In the genomic region with DNA sequence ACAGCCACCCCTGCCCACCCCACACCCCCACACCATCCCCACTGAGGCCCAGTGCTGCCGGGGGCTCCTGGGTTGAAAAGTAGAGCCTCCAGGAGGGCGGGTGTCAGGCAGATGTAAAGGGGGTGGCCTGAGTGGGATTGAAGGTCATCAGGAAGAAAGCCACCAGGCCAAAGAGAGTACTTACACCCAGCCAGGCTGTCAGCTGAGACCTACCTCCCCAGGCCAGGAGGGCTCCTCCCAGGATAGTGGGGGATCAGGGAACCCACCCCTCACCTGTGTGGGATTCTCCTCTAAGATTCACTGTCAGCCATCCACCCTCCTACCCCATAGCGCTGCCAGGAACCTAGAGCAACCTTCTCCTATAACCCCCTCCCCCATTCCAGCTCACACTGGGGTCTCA, we compare ENCODE assay signal across 18 cellular contexts. TPM values are rescaled to one million over a fixed set of nuclear protein-coding genes. Genes with fewer than 3 reads are reported as not detected.
A peak's percentile ranks its signal among the peaks of the same experiment; 100 is the strongest.
DNase-seq lines count a peak whose midpoint lies in the region; ATAC-seq and TF ChIP-seq lines count a peak whose summit lies in the region.
"Had no signal": no experiment of that assay in that cellular context is flagged by ENCODE, and none has a peak within 500 bp of the region (broad histone marks: within the 10 kb centered on the region; RNA-seq: fewer than 3 reads in every experiment).

No MANE protein-coding gene starts in this region.

- peaks cover 35% of the 10 kb centered on the region for H3K4me1 Mint-ChIP-seq in osteocyte (ENCODE audit: unreplicated experiment)

- peak overlapping the region in 6 of 11 experiments; percentile 7 to 96 (median 88); a peak in 9 of 22 replicates for H3K4me2 ChIP-seq in BLaER1 treated with 17β-estradiol and CSF1 and Interleukin-3, amounts not matched to agents 10 nM and 100 nM
- no peak overlapping the region for H3K4me2 ChIP-seq in Loucy (ENCODE audit: low read depth, low read length, poor library complexity, severe bottlenecking)

- no peaks in the 10 kb centered on the region for H4K20me1 ChIP-seq in BLaER1 treated with 17β-estradiol and CSF1 and Interleukin-3, amounts not matched to agents 10 nM and 100 nM
- no peaks in the 10 kb centered on the region for H4K20me1 ChIP-seq in Loucy (ENCODE audit: insufficient read depth, low read length, poor library complexity, severe bottlenecking)

- H3K27ac ChIP-seq in BLaER1 treated with 17β-estradiol and CSF1 and Interleukin-3, amounts not matched to agents 10 nM and 100 nM = peak overlapping the region in 5 of 11 experiments; percentile 11 to 64 (median 37); a peak in 4 of 22 replicates
- H3K27ac ChIP-seq in gastroesophageal sphincter = peak overlapping the region; percentile 2 to 86 (median 72)
- H3K27ac ChIP-seq: SK-N-MC had no signal

- H3K27me3 Mint-ChIP-seq in osteocyte (ENCODE audit: unreplicated experiment) = no peaks in the 10 kb centered on the region
- H3K27me3 Mint-ChIP-seq: central memory CD8-positive, alpha-beta T cell had no signal

- peak overlapping the region in 2 of 11 experiments; percentile 8 to 55; a peak in 4 of 22 replicates for H3K9ac ChIP-seq in BLaER1 treated with 17β-estradiol and CSF1 and Interleukin-3, amounts not matched to agents 10 nM and 100 nM
- peak overlapping the region; percentile 67 for H3K9ac ChIP-seq in Loucy (ENCODE audit: low read depth, low read length, poor library complexity, severe bottlenecking)

- no peaks in the 10 kb centered on the region for H3K9me2 ChIP-seq in Loucy (replicated peaks; ENCODE audit: low read depth, low read length)

- 100% methylated on average over 1 of the region's 3 CpGs; no CpG with 5 or more reads in 1 of the 2 donors for WGBS in gastroesophageal sphincter (ENCODE audit: low coverage in 1 of 2), 2 donors

- TF ChIP-seq POLR2A in gastroesophageal sphincter (IDR thresholded peaks at IDR 0.05) = no peak

- H3K36me3 ChIP-seq in BLaER1 treated with 17β-estradiol and CSF1 and Interleukin-3, amounts not matched to agents 10 nM and 100 nM = no peaks in the 10 kb centered on the region
- H3K36me3 ChIP-seq in Loucy (ENCODE audit: insufficient read depth, low read length) = no peaks in the 10 kb centered on the region
- H3K36me3 ChIP-seq in gastroesophageal sphincter = no peaks in the 10 kb centered on the region

- no peaks in the 10 kb centered on the region for H3K36me3 Mint-ChIP-seq in osteocyte (ENCODE audit: unreplicated experiment)

- ATAC-seq in gastroesophageal sphincter = no peak
- no peak for ATAC-seq in HG02623 (IDR thresholded peaks at IDR 0.05; ENCODE audit: unreplicated experiment)
- ATAC-seq: activated CD4-positive, CD25-positive, alpha-beta regulatory T cell treated with anti-CD3 and anti-CD28 coated beads, Interleukin-2, amount 50 U/mL, for 24 hours had no signal

- DNase-seq in osteocyte (ENCODE audit: extremely low spot score, unreplicated experiment) (no peak), NCI-H69 (lab: John Stamatoyannopoulos, UW) (no peak), GM19238 (ENCODE audit: insufficient read length, low spot score) (no peak)
- no peak for DNase-seq in stimulated activated CD4-positive, alpha-beta T cell treated with anti-CD3 and anti-CD28 coated beads, Interleukin-4, amount 100 ng/mL, for 1 hour
- DNase-seq: effector CD8-positive, alpha-beta T cell; H7; NCI-H1092; NCI-H524 treated with DMSO at 0.1 percent for 48 hours; nucleus accumbens; OCI-M1 had no signal

- no peaks in the 10 kb centered on the region for H3K27me3 ChIP-seq in BLaER1 treated with 17β-estradiol and CSF1 and Interleukin-3, amounts not matched to agents 10 nM and 100 nM
- H3K27me3 ChIP-seq in Loucy (ENCODE audit: insufficient read depth, low read length, poor library complexity, severe bottlenecking) = no peaks in the 10 kb centered on the region
- no peaks in the 10 kb centered on the region for H3K27me3 ChIP-seq in gastroesophageal sphincter

- H3K4me3 ChIP-seq in BLaER1 treated with 17β-estradiol and CSF1 and Interleukin-3, amounts not matched to agents 10 nM and 100 nM = no peak overlapping the region
- H3K4me3 ChIP-seq in Loucy (ENCODE audit: low read length, poor library complexity, severe bottlenecking) (no peak overlapping the region), gastroesophageal sphincter (no peak overlapping the region)
- H3K4me3 ChIP-seq: SK-N-MC had no signal

- peaks cover 8% of the 10 kb centered on the region for H3F3A ChIP-seq in Loucy (ENCODE audit: low read depth)

- TF ChIP-seq EP300 in gastroesophageal sphincter (IDR thresholded peaks at IDR 0.05) = no peak

- peak overlapping the region; percentile 19 for H3K27ac Mint-ChIP-seq in osteocyte (ENCODE audit: unreplicated experiment)
- H3K27ac Mint-ChIP-seq: activated T-helper 2 cell treated with anti-CD3 and anti-CD28 coated beads, Interferon-gamma antibody, Interleukin-2, Interleukin-4, amounts not matched to agents 10 μg/mL and 5 μg/mL and 100 μg/mL, durations not matched to agents 14 hours and 24 hours and 36 hours had no signal

- H3K4me3 Mint-ChIP-seq in osteocyte (ENCODE audit: unreplicated experiment) = no peak overlapping the region
- H3K4me3 Mint-ChIP-seq: central memory CD8-positive, alpha-beta T cell had no signal

- no peaks in the 10 kb centered on the region for H3K79me2 ChIP-seq in Loucy (ENCODE audit: insufficient read depth, low read length)

- no peaks in the 10 kb centered on the region for H3K9me3 Mint-ChIP-seq in osteocyte (ENCODE audit: unreplicated experiment)
- H3K9me3 Mint-ChIP-seq: activated T-helper 2 cell treated with anti-CD3 and anti-CD28 coated beads, Interferon-gamma antibody, Interleukin-2, Interleukin-4, amounts not matched to agents 10 μg/mL and 5 μg/mL and 100 μg/mL, durations not matched to agents 14 hours and 24 hours and 36 hours; central memory CD8-positive, alpha-beta T cell had no signal

- TF ChIP-seq CTCF in Loucy (conservative IDR thresholded peaks at IDR 0.05; ENCODE audit: low read length) (no peak), gastroesophageal sphincter (IDR thresholded peaks at IDR 0.05) (no peak), osteocyte (IDR thresholded peaks at IDR 0.05) (no peak)

- H3K4me1 ChIP-seq in BLaER1 treated with 17β-estradiol and CSF1 and Interleukin-3, amounts not matched to agents 10 nM and 100 nM = peaks cover 56 to 93% (median 66%) of the 10 kb centered on the region in 10 experiments
- H3K4me1 ChIP-seq in Loucy (ENCODE audit: insufficient read depth, low read length, poor library complexity, severe bottlenecking) (peaks cover 82% of the 10 kb centered on the region), gastroesophageal sphincter (peaks cover 0 to 31% (median 18%) of the 10 kb centered on the region in 3 donors)

- H2AFZ ChIP-seq in Loucy (ENCODE audit: low read length) = no peak overlapping the region

- peaks cover 0 to 12% (median 0%) of the 10 kb centered on the region in 11 experiments; a peak in 4 of 22 replicates for H3K9me3 ChIP-seq in BLaER1 treated with 17β-estradiol and CSF1 and Interleukin-3, amounts not matched to agents 10 nM and 100 nM (replicated peaks in 1 of 11)
- H3K9me3 ChIP-seq in Loucy (ENCODE audit: insufficient read depth, low read depth, low read length) (no peaks in the 10 kb centered on the region), gastroesophageal sphincter (no peaks in the 10 kb centered on the region)

RNA-seq across cellular contexts. Expression of gene FCHSD2, which starts 17.2 kb away (rescaled TPM):
- total RNA-seq in gastroesophageal sphincter (10 to 100 TPM; 17.0 to 40.0 (median 27.0) TPM), osteocyte (39.0 and 39.4 TPM in 2 replicates)

RNA-seq across cellular contexts. Expression of gene P2RY2, which starts 58.8 kb away (rescaled TPM):
- total RNA-seq in gastroesophageal sphincter (1 to 10 TPM in 2 of 4 donors, under 1 TPM in 2; 0.35 to 2.5 (median 0.89) TPM), osteocyte (not detected in 2 replicates)
- total RNA-seq: activated T-helper 2 cell treated with anti-CD3 and anti-CD28 coated beads, Interferon-gamma antibody, Interleukin-2, Interleukin-4, amounts not matched to agents 10 μg/mL and 5 μg/mL and 100 μg/mL, durations not matched to agents 14 hours and 24 hours and 36 hours had no signal
